In genomic region chr11:57426439-57426753, GRCh38 we compare ENCODE assay signal across 8 cellular contexts. TPM values are rescaled to one million over a fixed set of nuclear protein-coding genes. Genes with fewer than 3 reads are reported as not detected.
DNase-seq lines count a peak whose midpoint lies in the region; ATAC-seq and TF ChIP-seq lines count a peak whose summit lies in the region.

No MANE protein-coding gene starts in this region.

- no peaks in the 10 kb centered on the region for H3K9me3 Mint-ChIP-seq in activated CD4-positive, alpha-beta T cell treated with anti-CD3 and anti-CD28 coated beads, Interleukin-2, amount 10 ng/mL, durations not matched to agents 24 days and 14 days

- peak overlapping the region; percentile 96 for H3K4me3 Mint-ChIP-seq in activated CD4-positive, alpha-beta T cell treated with anti-CD3 and anti-CD28 coated beads, Interleukin-2, amount 10 ng/mL, durations not matched to agents 24 days and 14 days

- H3K27ac ChIP-seq in skin epidermis, result peak overlapping the region; percentile 79 to 98 (median 94)

- no peak for ATAC-seq in activated CD4-positive, CD25-positive, alpha-beta regulatory T cell treated with anti-CD3 and anti-CD28 coated beads, Interleukin-2, amount 50 U/mL, for 24 hours
- ATAC-seq in GM19452 (IDR thresholded peaks at IDR 0.05; ENCODE audit: unreplicated experiment) (no peak), HG03045 (IDR thresholded peaks at IDR 0.05; ENCODE audit: unreplicated experiment) (no peak)

- peak; percentile 34 for DNase-seq in activated CD4-positive, CD25-positive, alpha-beta regulatory T cell treated with anti-CD3 and anti-CD28 coated beads, Interleukin-2, amount 50 U/mL, for 72 hours
- DNase-seq in activated CD4-positive, alpha-beta T cell treated with anti-CD3 and anti-CD28 coated beads, Interleukin-2, amount 10 ng/mL, durations not matched to agents 24 days and 14 days, result no peak
- DNase-seq in fibroblast of the aortic adventitia (ENCODE audit: low read depth) (no peak), NCI-H2107 treated with DMSO at 0.1 percent for 48 hours (lab: John Stamatoyannopoulos, UW; ENCODE audit: unreplicated experiment) (no peak)

- H3K27me3 Mint-ChIP-seq in activated CD4-positive, alpha-beta T cell treated with anti-CD3 and anti-CD28 coated beads, Interleukin-2, amount 10 ng/mL, durations not matched to agents 24 days and 14 days, result peaks cover 9% of the 10 kb centered on the region

- H3K36me3 Mint-ChIP-seq in activated CD4-positive, alpha-beta T cell treated with anti-CD3 and anti-CD28 coated beads, Interleukin-2, amount 10 ng/mL, durations not matched to agents 24 days and 14 days (ENCODE audit: low read depth), result peaks cover 55% of the 10 kb centered on the region

- H3K4me3 ChIP-seq in fibroblast of the aortic adventitia (ENCODE audit: low read depth, low read length), result peak overlapping the region; percentile 66
- peak overlapping the region; percentile 43 to 61 (median 53) for H3K4me3 ChIP-seq in skin epidermis

- peaks cover 45% of the 10 kb centered on the region for H3K4me1 Mint-ChIP-seq in activated CD4-positive, alpha-beta T cell treated with anti-CD3 and anti-CD28 coated beads, Interleukin-2, amount 10 ng/mL, durations not matched to agents 24 days and 14 days

- intact Hi-C loops in activated CD4-positive, alpha-beta T cell treated with anti-CD3 and anti-CD28 coated beads, Interleukin-2, amount 10 ng/mL, durations not matched to agents 24 days and 14 days (cut with micrococcal nuclease), result loop anchor here (2.0 to 10.0 kb wide), 2 partner anchors 1098 to 1148 kb away; partner anchors contain the start of gene LPXN

- TF ChIP-seq CTCF in fibroblast of the aortic adventitia (IDR thresholded peaks at IDR 0.05; ENCODE audit: insufficient read depth, low read length), result no peak

- H3K27ac Mint-ChIP-seq in activated CD4-positive, alpha-beta T cell treated with anti-CD3 and anti-CD28 coated beads, Interleukin-2, amount 10 ng/mL, durations not matched to agents 24 days and 14 days, result peak overlapping the region; percentile 95

RNA-seq across cellular contexts. Expression of gene SLC43A3, which starts 0.5 kb away (rescaled TPM):
- total RNA-seq in activated CD4-positive, alpha-beta T cell treated with anti-CD3 and anti-CD28 coated beads, Interleukin-2, amount 10 ng/mL, durations not matched to agents 24 days and 14 days, result 255 and 261 TPM in 2 replicates
- total RNA-seq in fibroblast of the aortic adventitia (ENCODE audit: low replicate concordance), result 44.3 and 74.3 TPM in 2 replicates

RNA-seq across cellular contexts. Expression of gene RTN4RL2, which starts 33.9 kb away (rescaled TPM):
- 0.23 and 0.26 TPM in 2 replicates for total RNA-seq in activated CD4-positive, alpha-beta T cell treated with anti-CD3 and anti-CD28 coated beads, Interleukin-2, amount 10 ng/mL, durations not matched to agents 24 days and 14 days
- 0.09 and 0.90 TPM in 2 replicates for total RNA-seq in fibroblast of the aortic adventitia (ENCODE audit: low replicate concordance)

RNA-seq across cellular contexts. Expression of gene PRG2, which starts 35.9 kb away (rescaled TPM):
- 0.35 and 0.38 TPM in 2 replicates for total RNA-seq in activated CD4-positive, alpha-beta T cell treated with anti-CD3 and anti-CD28 coated beads, Interleukin-2, amount 10 ng/mL, durations not matched to agents 24 days and 14 days
- total RNA-seq in fibroblast of the aortic adventitia (ENCODE audit: low replicate concordance), result not detected in 2 replicates

RNA-seq across cellular contexts. Expression of gene PRG3, which starts 45.4 kb away (rescaled TPM):
- not detected in 2 replicates for total RNA-seq in activated CD4-positive, alpha-beta T cell treated with anti-CD3 and anti-CD28 coated beads, Interleukin-2, amount 10 ng/mL, durations not matched to agents 24 days and 14 days
- total RNA-seq in fibroblast of the aortic adventitia (ENCODE audit: low replicate concordance), result not detected in 2 replicates
